12 cellular contexts compared by ENCODE assay signal in the genomic region with DNA sequence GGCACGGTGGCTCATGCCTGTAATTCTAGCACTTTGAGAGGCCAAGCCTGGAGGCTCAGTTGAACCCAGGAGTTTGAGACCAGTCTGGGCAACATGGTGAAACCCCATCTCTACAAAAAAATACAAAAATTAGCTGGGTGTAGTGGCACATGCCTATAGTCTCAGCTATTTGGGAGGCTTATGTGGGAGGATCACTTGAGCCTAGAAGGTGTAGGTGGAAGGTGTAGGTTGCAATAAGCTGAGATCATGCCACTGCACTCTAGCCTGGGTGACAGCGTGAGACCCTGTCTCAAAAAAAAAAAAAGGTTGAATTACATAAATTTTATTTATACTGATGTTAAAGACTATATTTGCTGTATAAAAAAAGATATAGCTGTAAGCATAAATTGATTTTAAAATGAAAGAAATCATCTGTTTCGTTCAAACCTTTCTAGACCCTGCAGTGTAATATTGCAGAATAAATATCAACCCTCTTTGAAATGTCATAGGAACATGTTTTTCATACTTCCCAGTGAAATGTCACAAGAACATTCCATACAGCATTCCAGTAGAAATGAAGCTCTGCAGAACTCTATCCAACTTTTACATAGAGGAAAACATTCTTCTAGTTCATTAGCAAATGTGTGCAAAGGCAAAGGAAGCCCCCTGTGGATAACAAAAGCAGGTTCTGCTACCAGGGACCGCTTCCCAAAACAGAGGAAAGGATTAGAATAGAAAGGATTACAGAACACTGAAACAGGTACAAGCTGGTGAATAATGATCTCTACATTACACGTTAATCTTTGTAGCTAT.
DNase-seq lines count a peak whose midpoint lies in the region; ATAC-seq and TF ChIP-seq lines count a peak whose summit lies in the region.
"Had no signal": no experiment of that assay in that cellular context is flagged by ENCODE, and none has a peak within 500 bp of the region (broad histone marks: within the 10 kb centered on the region; RNA-seq: fewer than 3 reads in every experiment).

No MANE protein-coding gene starts in this region.

- no peak overlapping the region for H3K9ac ChIP-seq in mesenchymal stem cell (ENCODE audit: low read length)

- no peak for TF ChIP-seq EP300 in transverse colon (IDR thresholded peaks at IDR 0.05; ENCODE audit: low read depth)

- H3K27ac ChIP-seq in heart left ventricle = peak overlapping the region in 5 of 12 donors; percentile 3 to 58 (median 22)
- H3K27ac ChIP-seq in mesenchymal stem cell (ENCODE audit: low read length, poor library complexity, severe bottlenecking) = peak overlapping the region; percentile 38
- H3K27ac ChIP-seq in transverse colon = peak overlapping the region; percentile 16 to 69 (median 61)
- H3K27ac ChIP-seq: 22Rv1 had no signal

- TF ChIP-seq POLR2A in heart left ventricle (IDR thresholded peaks at IDR 0.05) (no peak), transverse colon (IDR thresholded peaks at IDR 0.05) (no peak)

- no peak overlapping the region for H4K8ac ChIP-seq in mesenchymal stem cell (ENCODE audit: low read length)

- H2BK15ac ChIP-seq in mesenchymal stem cell (ENCODE audit: low read depth, poor library complexity, severe bottlenecking) = no peak overlapping the region

- H3K23ac ChIP-seq in mesenchymal stem cell (ENCODE audit: low read length in 2 of 2) = no peak overlapping the region

- H3K27me3 ChIP-seq in heart left ventricle = no peaks in the 10 kb centered on the region
- no peaks in the 10 kb centered on the region for H3K27me3 ChIP-seq in mesenchymal stem cell (ENCODE audit: control insufficient read depth in 1 of 2, insufficient read depth in 1 of 2, low read length in 2 of 2)
- no peaks in the 10 kb centered on the region for H3K27me3 ChIP-seq in transverse colon

- ATAC-seq in Right ventricle myocardium superior (ENCODE audit: poor library complexity) (peak; percentile 49), heart left ventricle (no peak)

- peaks cover 0 to 17% (median 7%) of the 10 kb centered on the region in 12 donors for H3K4me1 ChIP-seq in heart left ventricle
- H3K4me1 ChIP-seq in mesenchymal stem cell (ENCODE audit: control insufficient read depth, insufficient read depth, low read depth, low read length) = peaks cover 9% of the 10 kb centered on the region
- peaks cover 0 to 24% (median 8%) of the 10 kb centered on the region in 4 donors for H3K4me1 ChIP-seq in transverse colon

- no peak overlapping the region for H3K4ac ChIP-seq in mesenchymal stem cell (ENCODE audit: low read depth in 1 of 2, low read length in 2 of 2)

- no peak overlapping the region for H3K18ac ChIP-seq in mesenchymal stem cell (ENCODE audit: low read depth in 1 of 2, low read length in 2 of 2)

- no peak overlapping the region for H2AK5ac ChIP-seq in mesenchymal stem cell (ENCODE audit: low read length, severe bottlenecking)

- H3K36me3 ChIP-seq in heart left ventricle (peaks cover 0 to 8% (median 0%) of the 10 kb centered on the region in 9 donors), mesenchymal stem cell (ENCODE audit: control insufficient read depth in 1 of 2, insufficient read depth in 2 of 2, low read depth in 1 of 2, low read length in 2 of 2) (no peaks in the 10 kb centered on the region), transverse colon (peaks cover 0 to 7% (median 0%) of the 10 kb centered on the region in 4 donors)

- no peak overlapping the region for H2AFZ ChIP-seq in mesenchymal stem cell (ENCODE audit: low read depth, low read length)

- DNase-seq in Right ventricle myocardium superior = no peak
- no peak for DNase-seq in heart left ventricle
- DNase-seq in cerebellar cortex (ENCODE audit: low spot score) = peak; percentile 25
- no peak for DNase-seq in mesenchymal stem cell
- no peak for DNase-seq in transverse colon
- DNase-seq in activated CD4-positive, CD25-positive, alpha-beta regulatory T cell (lab: John Stamatoyannopoulos, UW) = no peak
- DNase-seq in KG1 (lab: John Stamatoyannopoulos, UW) = no peak
- no peak for DNase-seq in stimulated activated CD4-positive, alpha-beta T cell treated with anti-CD3 and anti-CD28 coated beads, Interleukin-2, amount 100 ng/mL, for 24 hours
- DNase-seq: activated CD4-positive, CD25-positive, alpha-beta regulatory T cell treated with anti-CD3 and anti-CD28 coated beads, Interleukin-2, amount 50 U/mL, for 72 hours; effector CD4-positive, alpha-beta T cell had no signal

- no peak overlapping the region for H2BK12ac ChIP-seq in mesenchymal stem cell (ENCODE audit: low read length in 2 of 2)

- no peak overlapping the region for H2BK5ac ChIP-seq in mesenchymal stem cell (ENCODE audit: low read depth, low read length, poor library complexity, severe bottlenecking)

- WGBS in heart left ventricle, 4 donors = 62 to 67% (median 64%) methylated on average over 5 of the region's 5 CpGs
- 73% methylated on average over 4 of the region's 5 CpGs for WGBS in mesenchymal stem cell
- WGBS in transverse colon (ENCODE audit: low coverage in 1 of 2), 2 donors = 68 to 74% methylated on average over 5 of the region's 5 CpGs

- H4K91ac ChIP-seq in mesenchymal stem cell (ENCODE audit: low read length) = no peak overlapping the region

- no peaks in the 10 kb centered on the region for H3K79me1 ChIP-seq in mesenchymal stem cell (replicated peaks; ENCODE audit: low read length, poor library complexity, severe bottlenecking)

- in situ Hi-C loops in transverse colon (cut with MboI; ENCODE audit: low pct_ligation_motif_present in 1 of 4, low pct_unique_long_range_greater_than_20kb in 1 of 4, low sequenced_read_pairs in 3 of 4) = no loop called here

- TF ChIP-seq CTCF in heart left ventricle (IDR thresholded peaks at IDR 0.05) (no peak), transverse colon (IDR thresholded peaks at IDR 0.05) (no peak)

- H3K4me3 ChIP-seq in heart left ventricle = no peak overlapping the region
- H3K4me3 ChIP-seq in mesenchymal stem cell (ENCODE audit: insufficient read depth in 1 of 2, low read depth in 1 of 2, low read length in 2 of 2) = no peak overlapping the region
- no peak overlapping the region for H3K4me3 ChIP-seq in transverse colon
- H3K4me3 ChIP-seq: smooth muscle cell had no signal

- no peak overlapping the region for H3K14ac ChIP-seq in mesenchymal stem cell (ENCODE audit: low read length in 2 of 2)

- peak overlapping the region; percentile 53 for H3K4me2 ChIP-seq in mesenchymal stem cell (ENCODE audit: low read length, poor library complexity, severe bottlenecking)
- H3K4me2 ChIP-seq: smooth muscle cell had no signal

- intact Hi-C loops in Right ventricle myocardium superior (cut with DNase I) = no loop called here
- intact Hi-C loops in heart left ventricle (cut with DNase I) = no loop called here
- intact Hi-C loops in transverse colon (cut with DNase I; ENCODE audit: low total_unique reads) = no loop called here

- H3K9me3 ChIP-seq in heart left ventricle = peaks cover 0 to 22% (median 8%) of the 10 kb centered on the region in 12 donors
- peaks cover 11% of the 10 kb centered on the region for H3K9me3 ChIP-seq in mesenchymal stem cell (ENCODE audit: control insufficient read depth, low read length)
- H3K9me3 ChIP-seq in transverse colon = peaks cover 10 to 12% of the 10 kb centered on the region in 2 donors

- H2BK120ac ChIP-seq in mesenchymal stem cell (ENCODE audit: low read depth, low read length) = no peak overlapping the region
